Comparison of ENCODE assay signal across 9 cellular contexts in the genomic region with DNA sequence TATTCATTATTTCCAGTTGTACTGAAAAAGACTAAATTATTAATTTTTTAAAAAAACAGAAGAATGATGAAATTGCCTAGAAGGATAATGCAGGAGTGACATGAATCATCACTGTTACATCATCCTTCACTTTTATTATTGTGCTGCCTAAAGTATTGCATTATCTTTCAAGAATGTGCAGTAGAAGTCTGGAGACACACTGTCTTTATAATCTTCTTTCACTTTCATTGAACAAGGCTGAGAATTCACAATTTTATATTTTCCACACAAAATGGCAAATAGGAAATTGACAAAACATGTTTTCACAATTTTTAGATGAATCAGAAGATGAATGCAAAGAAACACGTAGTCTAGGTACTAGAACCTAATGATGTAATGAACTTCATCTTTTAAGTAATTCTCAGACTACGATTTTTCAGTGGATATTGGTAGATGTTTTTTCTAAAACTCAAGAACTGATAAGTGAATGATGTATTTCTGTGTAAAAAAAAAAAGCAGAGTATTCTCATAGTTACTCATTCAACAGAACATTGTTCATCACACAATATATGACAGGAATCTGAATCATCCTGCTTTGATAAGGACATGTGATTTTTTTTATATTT.
DNase-seq lines count a peak whose midpoint lies in the region; ATAC-seq, FAIRE-seq and TF ChIP-seq lines count a peak whose summit lies in the region.
"Had no signal": no experiment of that assay in that cellular context is flagged by ENCODE, and none has a peak within 500 bp of the region (broad histone marks: within the 10 kb centered on the region; RNA-seq: fewer than 3 reads in every experiment).

No MANE protein-coding gene starts in this region.

- no peak overlapping the region for H4K8ac ChIP-seq in neuronal stem cell (ENCODE audit: low read depth, low read length)

- H3K18ac ChIP-seq in neuronal stem cell (ENCODE audit: low read length) = no peak overlapping the region

- no peak overlapping the region for H3K4me2 ChIP-seq in neuronal stem cell (ENCODE audit: insufficient read depth, low read length, poor library complexity, severe bottlenecking)

- DNase-seq in ACHN (peak; percentile 68), GM19239 (ENCODE audit: insufficient read length, low spot score) (no peak), SK-N-MC (ENCODE audit: low read depth, low spot score) (peak; percentile 68), fibroblast of the aortic adventitia (ENCODE audit: low read depth) (peak; percentile 91), NCI-H2081 treated with DMSO at 0.1 percent for 48 hours (lab: John Stamatoyannopoulos, UW) (no peak), neuronal stem cell (ENCODE audit: low spot score) (no peak), UCSD-AML1 (lab: John Stamatoyannopoulos, UW; ENCODE audit: unreplicated experiment) (no peak)
- DNase-seq: heart left ventricle had no signal

- H2BK120ac ChIP-seq in neuronal stem cell (ENCODE audit: low read depth, low read length) = no peak overlapping the region

- no peak overlapping the region for H3K14ac ChIP-seq in neuronal stem cell (ENCODE audit: low read length)

- no peak overlapping the region for H2BK12ac ChIP-seq in neuronal stem cell (ENCODE audit: low read length)

- no peak overlapping the region for H2BK15ac ChIP-seq in neuronal stem cell (ENCODE audit: low read length)

- no peaks in the 10 kb centered on the region for H3K79me1 ChIP-seq in neuronal stem cell (ENCODE audit: low read depth, low read length)

- in situ Hi-C loops in ACHN (cut with HindIII; ENCODE audit: low pct_ligation_motif_present, low pct_unique_long_range_greater_than_20kb, low sequenced_read_pairs) = no loop called here

- H2AK5ac ChIP-seq in neuronal stem cell (ENCODE audit: low read depth, low read length) = no peak overlapping the region

- H3K4me3 ChIP-seq in SK-N-MC (peak overlapping the region; percentile 62), fibroblast of the aortic adventitia (ENCODE audit: low read depth, low read length) (peak overlapping the region; percentile 19), neuronal stem cell (ENCODE audit: low read length in 2 of 2) (no peak overlapping the region)
- H3K4me3 ChIP-seq: heart left ventricle had no signal

- no peak for TF ChIP-seq CTCF in fibroblast of the aortic adventitia (IDR thresholded peaks at IDR 0.05; ENCODE audit: insufficient read depth, low read length)

- no CpG with 5 or more reads among the region's 2 CpGs for WGBS in neuronal stem cell (ENCODE audit: extremely low coverage in 2 of 2, insufficient read length in 2 of 2, insufficient replicate concordance in 1 of 2), 2 donors

- no peaks in the 10 kb centered on the region for H3K9me3 ChIP-seq in SK-N-MC (ENCODE audit: low read depth, low read length)
- no peaks in the 10 kb centered on the region for H3K9me3 ChIP-seq in neuronal stem cell (replicated peaks in 1 of 2; ENCODE audit: control insufficient read depth in 2 of 2, insufficient read depth in 1 of 2, low read depth in 1 of 2, low read length in 2 of 2)
- H3K9me3 ChIP-seq: heart left ventricle had no signal

- no peak for ATAC-seq in HG02759 (IDR thresholded peaks at IDR 0.05; ENCODE audit: unreplicated experiment)

- H3K4ac ChIP-seq in neuronal stem cell (ENCODE audit: low read length) = no peak overlapping the region

- FAIRE-seq in GM19239 (lab: Jason Lieb, UNC) = peak; percentile 86

- peak overlapping the region; percentile 73 for H3K9ac ChIP-seq in SK-N-MC (ENCODE audit: insufficient read length)
- no peak overlapping the region for H3K9ac ChIP-seq in neuronal stem cell (ENCODE audit: low read depth, low read length, poor library complexity)

- H3K27ac ChIP-seq in SK-N-MC (peak overlapping the region; percentile 97), neuronal stem cell (replicated peaks; ENCODE audit: low read length) (no peak overlapping the region)

- H3K23ac ChIP-seq in neuronal stem cell (ENCODE audit: low read depth, low read length, poor library complexity) = no peak overlapping the region

- H4K91ac ChIP-seq in neuronal stem cell (ENCODE audit: low read depth, low read length, poor library complexity) = no peak overlapping the region

- H3K27me3 ChIP-seq in neuronal stem cell (ENCODE audit: control insufficient read depth in 3 of 3, insufficient read depth in 3 of 3, low read depth in 1 of 3, low read length in 3 of 3) = no peaks in the 10 kb centered on the region
- H3K27me3 ChIP-seq: heart left ventricle had no signal

- H2BK5ac ChIP-seq in neuronal stem cell (ENCODE audit: low read length) = no peak overlapping the region

- peaks cover 2 to 21% of the 10 kb centered on the region in 2 donors for H3K4me1 ChIP-seq in neuronal stem cell (ENCODE audit: control insufficient read depth in 2 of 2, insufficient read depth in 1 of 2, low read depth in 1 of 2, low read length in 2 of 2)

- H3K36me3 ChIP-seq in SK-N-MC (ENCODE audit: insufficient read depth, low read length) (no peaks in the 10 kb centered on the region; the same call in 1 of the 2 replicates), neuronal stem cell (replicated peaks in 1 of 2; ENCODE audit: control insufficient read depth in 2 of 2, insufficient read depth in 2 of 2, low read length in 2 of 2) (peaks cover 0 to 8% of the 10 kb centered on the region in 2 donors)
- H3K36me3 ChIP-seq: heart left ventricle had no signal

- no peak overlapping the region for H2AFZ ChIP-seq in neuronal stem cell (ENCODE audit: low read length)

Comparison
In these comparisons a context has a peak if more than half of its experiments do, and no peak if none do; other contexts are left out.
1. DNase-seq: peak in ACHN (single experiment), SK-N-MC (single experiment) and fibroblast of the aortic adventitia (single experiment); none in GM19239 (single experiment), NCI-H2081 treated with DMSO at 0.1 percent for 48 hours (single experiment), neuronal stem cell (single experiment) and UCSD-AML1 (single experiment).
2. H3K4me3 ChIP-seq: peak in SK-N-MC (single experiment) and fibroblast of the aortic adventitia (single experiment); none in neuronal stem cell (0 of 2).